4 cellular contexts compared by ENCODE assay signal in genomic region chr1:167887187-167887586, GRCh38. TPM values are rescaled to one million over a fixed set of nuclear protein-coding genes. Genes with fewer than 3 reads are reported as not detected.
"Had no signal": no experiment of that assay in that cellular context is flagged by ENCODE, and none has a peak within 500 bp of the region (broad histone marks: within the 10 kb centered on the region; RNA-seq: fewer than 3 reads in every experiment).

No MANE protein-coding gene starts in this region.

RNA-seq across cellular contexts. Expression of gene ADCY10, which starts 26.7 kb away (rescaled TPM):
- total RNA-seq: neural crest cell, pulmonary artery endothelial cell, smooth muscle cell had no signal
- polyA plus RNA-seq: naive thymus-derived CD8-positive, alpha-beta T cell; smooth muscle cell had no signal
